Comparison of ENCODE assay signal across 29 cellular contexts in genomic region chr15:79057050-79057449, GRCh38. TPM values are rescaled to one million over a fixed set of nuclear protein-coding genes. Genes with fewer than 3 reads are reported as not detected.
"Had no signal": no experiment of that assay in that cellular context is flagged by ENCODE, and none has a peak within 500 bp of the region (broad histone marks: within the 10 kb centered on the region; RNA-seq: fewer than 3 reads in every experiment).

No MANE protein-coding gene starts in this region.

- H3K36me3 ChIP-seq: colonic mucosa, esophagus squamous epithelium, gastrocnemius medialis, heart right ventricle, left lung had no signal

- FAIRE-seq: endometrium, islet of Langerhans, keratinocyte had no signal

- DNase-seq: cerebellar nuclear complex; colonic mucosa; cortex of kidney; effector CD8-positive, alpha-beta T cell; effector memory CD8-positive, alpha-beta T cell; endodermal cell; erythroblast; esophagus squamous epithelium; foreskin fibroblast; foreskin melanocyte; gastrocnemius medialis; glutamatergic neuron; head of caudate nucleus; heart right ventricle; hippocampal formation; left cardiac atrium; left lung; left ventricle myocardium superior; mesenchymal stem cell; mucosa of descending colon had no signal

- H3K36me3 Mint-ChIP-seq: mesothelial cell of epicardium had no signal

- H3K27ac ChIP-seq: colonic mucosa, epithelial cell of prostate, esophagus squamous epithelium, gastrocnemius medialis, heart right ventricle, left lung had no signal

- ATAC-seq: effector memory CD8-positive, alpha-beta T cell; esophagus mucosa; gastrocnemius medialis; heart right ventricle; left cardiac atrium; left lung; left ventricle myocardium superior; mucosa of descending colon had no signal

- H3K27ac Mint-ChIP-seq: dendritic cell treated with granulocyte-macrophage colony-stimulating factor and Interleukin-4, amounts not matched to agents 40 ng/mL and 50 ng/mL, for 4 days; effector memory CD8-positive, alpha-beta T cell; endodermal cell; mesothelial cell of epicardium had no signal

- H3K4me3 ChIP-seq: colonic mucosa, esophagus squamous epithelium, gastrocnemius medialis, heart right ventricle, left lung, mucosa of descending colon had no signal

- H3K4me3 Mint-ChIP-seq: central memory CD8-positive, alpha-beta T cell; dendritic cell treated with granulocyte-macrophage colony-stimulating factor and Interleukin-4, amounts not matched to agents 40 ng/mL and 50 ng/mL, for 4 days; effector memory CD8-positive, alpha-beta T cell; endodermal cell; mesothelial cell of epicardium had no signal

- H3K4me1 Mint-ChIP-seq: central memory CD8-positive, alpha-beta T cell; endodermal cell; mesothelial cell of epicardium had no signal

- H3K4me1 ChIP-seq: colonic mucosa, esophagus squamous epithelium, gastrocnemius medialis, heart right ventricle, left lung had no signal

- H3K9me3 Mint-ChIP-seq: central memory CD8-positive, alpha-beta T cell; dendritic cell treated with granulocyte-macrophage colony-stimulating factor and Interleukin-4, amounts not matched to agents 40 ng/mL and 50 ng/mL, for 4 days; effector memory CD8-positive, alpha-beta T cell; endodermal cell; mesothelial cell of epicardium had no signal

- H3K27me3 ChIP-seq: colonic mucosa, gastrocnemius medialis had no signal

- H3K9me3 ChIP-seq: colonic mucosa, esophagus squamous epithelium, gastrocnemius medialis, heart right ventricle, left lung, mucosa of descending colon had no signal

RNA-seq across cellular contexts. Expression of gene RASGRF1, which starts 33.5 kb away (rescaled TPM):
- total RNA-seq: gastrocnemius medialis, left cardiac atrium, left ventricle myocardium superior, mesenteric fat pad had no signal
